ENCODE assay signal across 1 cellular context in the genomic region with DNA sequence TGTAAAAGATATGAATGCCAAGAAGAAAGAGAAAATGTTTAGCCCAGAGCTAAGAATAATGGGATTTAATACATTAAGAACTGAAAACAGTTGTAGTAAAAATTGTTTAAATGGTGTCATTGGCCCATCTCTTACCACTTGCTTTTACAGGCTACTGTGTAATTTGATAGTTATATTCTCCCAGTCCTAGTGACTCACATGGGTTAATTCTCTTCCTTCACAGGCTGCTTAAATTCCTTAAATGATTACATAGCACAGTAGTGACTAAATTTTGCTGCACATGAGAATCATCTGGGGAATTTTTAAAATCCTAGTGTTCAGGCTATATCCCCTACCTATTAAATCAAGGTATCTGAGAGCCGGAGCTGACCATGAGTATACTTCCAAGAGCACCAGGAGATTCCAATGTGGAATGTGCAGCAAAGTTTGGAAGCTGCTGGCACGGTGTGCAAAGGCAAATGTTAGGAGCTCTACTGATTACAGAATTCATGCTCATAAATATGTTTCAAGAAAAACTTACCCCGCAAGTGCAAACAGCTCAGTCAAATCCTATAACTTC.
TF ChIP-seq lines count a peak whose summit lies in the region.

No MANE protein-coding gene starts in this region.

TF ChIP-seq in IMR-90, 13 proteins besides CTCF, POLR2A, EP300 and RAD21 (continued from another document):
- TF ChIP-seq CEBPB (IDR thresholded peaks at IDR 0.05; ENCODE audit: low read depth, low read length) (no peak), BHLHE40 (IDR thresholded peaks at IDR 0.05; ENCODE audit: low read depth, low read length) (0 out of 2 replicates have a peak, but pooled peaks have one; percentile 25), RFX5 (IDR thresholded peaks at IDR 0.05; ENCODE audit: low read depth, low read length) (no peak), NFE2L2 (IDR thresholded peaks at IDR 0.05; ENCODE audit: low read depth, low read length) (no peak), FOS (IDR thresholded peaks at IDR 0.05; ENCODE audit: low read depth, low read length) (peak; percentile 46; the same call in 1 of the 2 replicates)
